ENCODE assay signal across 16 cellular contexts in the genomic region with DNA sequence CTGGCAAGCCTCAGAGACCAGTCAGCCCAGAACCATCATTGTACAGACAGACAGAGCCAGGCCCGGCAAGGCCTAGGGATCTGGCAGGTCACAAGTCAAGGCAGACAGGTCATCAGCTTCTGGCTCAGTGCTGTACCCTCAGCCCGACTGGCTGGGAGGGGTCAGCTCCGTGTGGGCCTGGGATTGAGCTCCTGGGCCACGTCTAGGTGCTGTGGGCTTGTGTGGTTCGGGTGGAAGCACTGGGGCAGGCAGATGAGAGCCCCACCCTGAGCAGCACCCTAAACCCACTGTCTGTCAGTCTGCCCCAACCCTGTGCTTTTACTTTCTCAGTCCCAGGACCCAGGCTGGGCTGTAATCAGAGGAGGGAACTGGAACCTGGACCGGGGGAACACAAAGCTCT. TPM values are rescaled to one million over a fixed set of nuclear protein-coding genes. Genes with fewer than 3 reads are reported as not detected.
"Had no signal": no experiment of that assay in that cellular context is flagged by ENCODE, and none has a peak within 500 bp of the region (broad histone marks: within the 10 kb centered on the region; RNA-seq: fewer than 3 reads in every experiment).

No MANE protein-coding gene starts in this region.

- H3K4me3 ChIP-seq: adrenal gland, dorsolateral prefrontal cortex, gastroesophageal sphincter, left lung, prostate gland, stomach had no signal

- H3K9me3 ChIP-seq: adrenal gland, gastroesophageal sphincter, left lung, prostate gland, stomach had no signal

- H3K36me3 Mint-ChIP-seq: activated naive CD4-positive, alpha-beta T cell treated with anti-CD3 and anti-CD28 coated beads, Interleukin-2, amount 50 U/mL, for 24 hours had no signal

- H3K4me1 ChIP-seq: adrenal gland, prostate gland had no signal

- H3K27ac ChIP-seq: adrenal gland, dorsolateral prefrontal cortex, gastroesophageal sphincter, left lung, prostate gland, stomach had no signal

- H3K36me3 ChIP-seq: adrenal gland, gastroesophageal sphincter, left lung, prostate gland, stomach had no signal

- H3K27me3 ChIP-seq: adrenal gland, dorsolateral prefrontal cortex, gastroesophageal sphincter, left lung, stomach had no signal

- H3K4me1 Mint-ChIP-seq: activated naive CD4-positive, alpha-beta T cell treated with anti-CD3 and anti-CD28 coated beads, Interleukin-2, amount 50 U/mL, for 24 hours; endodermal cell had no signal

- H3K4me3 Mint-ChIP-seq: activated B cell treated with CpG ODN at 0.5 μM for 24 hours; activated CD4-positive, alpha-beta T cell treated with anti-CD3 and anti-CD28 coated beads, Interleukin-2, amount 10 ng/mL, durations not matched to agents 7 days and 5 days; activated naive CD4-positive, alpha-beta T cell treated with anti-CD3 and anti-CD28 coated beads, Interleukin-2, amount 50 U/mL, for 24 hours; endodermal cell; nephron; T-helper 2 cell treated with Interferon-gamma antibody and Interleukin-4, amounts not matched to agents 5 μg/mL and 100 μg/mL, for 36 hours had no signal

- H3K27ac Mint-ChIP-seq: activated CD4-positive, alpha-beta T cell treated with anti-CD3 and anti-CD28 coated beads, Interleukin-2, amount 10 ng/mL, durations not matched to agents 7 days and 5 days; activated T-helper 2 cell treated with anti-CD3 and anti-CD28 coated beads, Interferon-gamma antibody, Interleukin-2, Interleukin-4, amounts not matched to agents 10 μg/mL and 5 μg/mL and 100 μg/mL, durations not matched to agents 14 hours and 24 hours and 36 hours; endodermal cell; nephron; T-helper 2 cell treated with Interferon-gamma antibody and Interleukin-4, amounts not matched to agents 5 μg/mL and 100 μg/mL, for 36 hours had no signal

- DNase-seq: activated B cell treated with CpG ODN at 0.5 μM for 24 hours; activated CD4-positive, alpha-beta T cell treated with anti-CD3 and anti-CD28 coated beads, Interleukin-2, amount 10 ng/mL, durations not matched to agents 7 days and 5 days; endodermal cell; mesenchymal stem cell; right cardiac atrium had no signal

- H3K9me3 Mint-ChIP-seq: activated B cell treated with CpG ODN at 0.5 μM for 24 hours; activated CD4-positive, alpha-beta T cell treated with anti-CD3 and anti-CD28 coated beads, Interleukin-2, amount 10 ng/mL, durations not matched to agents 7 days and 5 days; activated naive CD4-positive, alpha-beta T cell treated with anti-CD3 and anti-CD28 coated beads, Interleukin-2, amount 50 U/mL, for 24 hours; activated T-helper 2 cell treated with anti-CD3 and anti-CD28 coated beads, Interferon-gamma antibody, Interleukin-2, Interleukin-4, amounts not matched to agents 10 μg/mL and 5 μg/mL and 100 μg/mL, durations not matched to agents 14 hours and 24 hours and 36 hours; endodermal cell; nephron; T-helper 2 cell treated with Interferon-gamma antibody and Interleukin-4, amounts not matched to agents 5 μg/mL and 100 μg/mL, for 36 hours had no signal

- H3K27me3 Mint-ChIP-seq: activated B cell treated with CpG ODN at 0.5 μM for 24 hours; activated CD4-positive, alpha-beta T cell treated with anti-CD3 and anti-CD28 coated beads, Interleukin-2, amount 10 ng/mL, durations not matched to agents 7 days and 5 days; activated naive CD4-positive, alpha-beta T cell treated with anti-CD3 and anti-CD28 coated beads, Interleukin-2, amount 50 U/mL, for 24 hours had no signal

RNA-seq across cellular contexts. Expression of gene P2RY2, which starts 26.9 kb away (rescaled TPM):
- total RNA-seq: activated CD4-positive, alpha-beta T cell treated with anti-CD3 and anti-CD28 coated beads, Interleukin-2, amount 10 ng/mL, durations not matched to agents 7 days and 5 days; activated CD8-positive, alpha-beta memory T cell treated with anti-CD3 and anti-CD28 coated beads for 36 hours; activated T-helper 2 cell treated with anti-CD3 and anti-CD28 coated beads, Interferon-gamma antibody, Interleukin-2, Interleukin-4, amounts not matched to agents 10 μg/mL and 5 μg/mL and 100 μg/mL, durations not matched to agents 14 hours and 24 hours and 36 hours had no signal
